18 cellular contexts compared by ENCODE assay signal in the genomic region with DNA sequence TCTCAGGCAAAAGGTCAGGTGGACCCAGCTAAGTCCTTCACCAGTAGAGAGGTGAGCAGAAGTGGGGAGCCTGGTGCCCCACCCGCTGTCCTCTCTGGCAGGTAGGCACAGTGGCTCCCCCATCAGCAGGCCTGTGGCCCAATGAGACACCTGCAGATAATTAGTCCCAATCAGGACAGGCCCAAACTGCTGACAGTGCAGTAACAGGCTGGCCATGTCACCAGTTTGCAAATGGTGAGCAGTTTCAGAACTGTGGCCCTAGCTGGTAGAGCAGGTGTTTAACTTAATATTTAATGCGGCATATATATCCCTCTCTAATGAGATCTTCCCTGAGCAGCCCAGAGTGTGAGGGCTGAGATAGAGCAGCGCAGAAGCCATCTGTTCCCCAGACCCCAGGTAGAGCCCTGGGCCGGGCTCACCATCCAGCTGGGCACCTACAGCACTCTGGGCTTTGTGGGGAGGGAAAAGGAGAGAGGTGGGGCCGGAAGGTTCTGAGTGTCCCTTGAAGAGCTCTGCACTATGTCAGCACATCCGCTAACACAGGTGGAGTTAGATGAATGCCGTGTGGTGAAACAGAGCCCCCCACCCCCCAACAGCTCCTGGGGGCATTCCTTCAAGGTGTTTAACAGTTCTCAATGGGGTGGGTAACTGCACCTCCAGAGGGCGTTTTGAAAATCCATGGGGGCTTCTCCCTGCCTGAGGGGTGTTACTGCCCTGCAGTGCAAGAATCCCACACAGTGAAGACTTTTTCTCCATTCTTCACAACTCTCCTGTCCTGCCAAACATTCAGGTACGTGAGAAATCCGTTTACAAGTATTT.
DNase-seq lines count a peak whose midpoint lies in the region; ATAC-seq, FAIRE-seq and TF ChIP-seq lines count a peak whose summit lies in the region.
"Had no signal": no experiment of that assay in that cellular context is flagged by ENCODE, and none has a peak within 500 bp of the region (broad histone marks: within the 10 kb centered on the region; RNA-seq: fewer than 3 reads in every experiment).

No MANE protein-coding gene starts in this region.

- ATAC-seq in HG02981 (IDR thresholded peaks at IDR 0.05; ENCODE audit: unreplicated experiment): no peak
- ATAC-seq in HG03039 (IDR thresholded peaks at IDR 0.05; ENCODE audit: unreplicated experiment): no peak
- ATAC-seq: CD8-positive, alpha-beta T cell; lower lobe of right lung had no signal

- peak overlapping the region; percentile 28 for H3K18ac ChIP-seq in neuronal stem cell (ENCODE audit: low read length)

- no peaks in the 10 kb centered on the region for H4K20me1 ChIP-seq in KMS-11 (ENCODE audit: insufficient read depth)
- no peaks in the 10 kb centered on the region for H4K20me1 ChIP-seq in astrocyte (ENCODE audit: insufficient read depth, low read length)

- H3K4me1 ChIP-seq in KMS-11 (ENCODE audit: low read depth, poor library complexity, severe bottlenecking) (peaks cover 25% of the 10 kb centered on the region), astrocyte (ENCODE audit: insufficient read depth, low read length) (no peaks in the 10 kb centered on the region), neuronal stem cell (ENCODE audit: control insufficient read depth in 2 of 2, insufficient read depth in 1 of 2, low read depth in 1 of 2, low read length in 2 of 2) (no peaks in the 10 kb centered on the region)
- H3K4me1 ChIP-seq: lower lobe of right lung, tibial artery had no signal

- H2BK12ac ChIP-seq in neuronal stem cell (ENCODE audit: low read length): no peak overlapping the region

- H3K4me3 ChIP-seq in KMS-11 (IDR thresholded peaks at IDR 0.05; ENCODE audit: insufficient read depth, low read depth, low read length) (no peak overlapping the region), astrocyte (ENCODE audit: insufficient read depth, low read depth, low read length) (no peak overlapping the region), neuronal stem cell (ENCODE audit: low read length in 2 of 2) (no peak overlapping the region)
- H3K4me3 ChIP-seq: dorsolateral prefrontal cortex, lower lobe of right lung, tibial artery had no signal

- peaks cover 8% of the 10 kb centered on the region for H3K9me3 Mint-ChIP-seq in astrocyte (ENCODE audit: unreplicated experiment)
- H3K9me3 Mint-ChIP-seq: CD8-positive, alpha-beta T cell had no signal

- no peaks in the 10 kb centered on the region for H3K4me1 Mint-ChIP-seq in astrocyte (ENCODE audit: low read depth, unreplicated experiment)
- H3K4me1 Mint-ChIP-seq: nephron had no signal

- POLR2A ChIA-PET in GM10248 (lab: Yijun Ruan, JAX): no interaction called here

- H3K27ac Mint-ChIP-seq in astrocyte (ENCODE audit: unreplicated experiment): no peak overlapping the region
- H3K27ac Mint-ChIP-seq: CD8-positive, alpha-beta T cell; nephron had no signal

- WGBS in neuronal stem cell (ENCODE audit: extremely low coverage in 2 of 2, insufficient read length in 2 of 2, insufficient replicate concordance in 1 of 2), 2 donors: no CpG with 5 or more reads among the region's 10 CpGs

- no peak for FAIRE-seq in astrocyte (lab: Jason Lieb, UNC)
- FAIRE-seq: H54 had no signal

- H4K8ac ChIP-seq in neuronal stem cell (ENCODE audit: low read depth, low read length): no peak overlapping the region

- H3K27ac ChIP-seq in KMS-11 (peak overlapping the region; percentile 8; the same call in 1 of the 2 replicates), astrocyte (ENCODE audit: low read depth, low read length) (no peak overlapping the region), neuronal stem cell (replicated peaks; ENCODE audit: low read length) (no peak overlapping the region)
- H3K27ac ChIP-seq: dorsolateral prefrontal cortex, lower lobe of right lung, tibial artery had no signal

- peak overlapping the region; percentile 6 for H2AK5ac ChIP-seq in neuronal stem cell (ENCODE audit: low read depth, low read length)

- H3K27me3 ChIP-seq in KMS-11 (ENCODE audit: insufficient read depth, low read depth) (no peaks in the 10 kb centered on the region), astrocyte (ENCODE audit: insufficient read depth, low read length) (peaks cover 46% of the 10 kb centered on the region), neuronal stem cell (ENCODE audit: control insufficient read depth in 3 of 3, insufficient read depth in 3 of 3, low read depth in 1 of 3, low read length in 3 of 3) (no peaks in the 10 kb centered on the region)

- peak overlapping the region; percentile 40; the same call in 1 of the 2 replicates for H3K4me2 ChIP-seq in KMS-11
- no peak overlapping the region for H3K4me2 ChIP-seq in astrocyte (ENCODE audit: low read length)
- no peak overlapping the region for H3K4me2 ChIP-seq in neuronal stem cell (ENCODE audit: insufficient read depth, low read length, poor library complexity, severe bottlenecking)

- no peaks in the 10 kb centered on the region for H3K79me1 ChIP-seq in neuronal stem cell (ENCODE audit: low read depth, low read length)

- no peak overlapping the region for H2BK120ac ChIP-seq in neuronal stem cell (ENCODE audit: low read depth, low read length)

- H3K9me3 ChIP-seq in astrocyte (ENCODE audit: insufficient read depth, low read depth, low read length): no peaks in the 10 kb centered on the region
- H3K9me3 ChIP-seq in neuronal stem cell (replicated peaks in 1 of 2; ENCODE audit: control insufficient read depth in 2 of 2, insufficient read depth in 1 of 2, low read depth in 1 of 2, low read length in 2 of 2): no peaks in the 10 kb centered on the region

- H3K36me3 Mint-ChIP-seq in astrocyte (ENCODE audit: low read depth, unreplicated experiment): no peaks in the 10 kb centered on the region
- H3K36me3 Mint-ChIP-seq: CD8-positive, alpha-beta T cell had no signal

- H2AFZ ChIP-seq in KMS-11 (ENCODE audit: low read depth) (no peak overlapping the region), astrocyte (ENCODE audit: low read depth, low read length) (no peak overlapping the region), neuronal stem cell (ENCODE audit: low read length) (no peak overlapping the region)

- no peaks in the 10 kb centered on the region for H3K79me2 ChIP-seq in KMS-11 (ENCODE audit: insufficient read depth, low read depth)
- no peaks in the 10 kb centered on the region for H3K79me2 ChIP-seq in astrocyte (ENCODE audit: insufficient read depth, low read length)

- no peak overlapping the region for H3K9ac ChIP-seq in KMS-11
- H3K9ac ChIP-seq in astrocyte (ENCODE audit: low read length): no peak overlapping the region
- no peak overlapping the region for H3K9ac ChIP-seq in neuronal stem cell (ENCODE audit: low read depth, low read length, poor library complexity)

- TF ChIP-seq CTCF in GM10248 (IDR thresholded peaks at IDR 0.05; ENCODE audit: control extremely low read depth, extremely low read depth, low read depth, missing control alignments): peak; percentile 19
- peak; percentile 39 for TF ChIP-seq CTCF in KMS-11 (conservative IDR thresholded peaks at IDR 0.05; ENCODE audit: low read depth, low read length)
- peak; percentile 9 for TF ChIP-seq CTCF in astrocyte (IDR thresholded peaks at IDR 0.05; ENCODE audit: insufficient read depth, low read depth, low read length)

- H3K4me3 Mint-ChIP-seq in astrocyte (ENCODE audit: unreplicated experiment): no peak overlapping the region
- H3K4me3 Mint-ChIP-seq: CD8-positive, alpha-beta T cell; nephron had no signal

- peak overlapping the region; percentile 0 for H2BK5ac ChIP-seq in neuronal stem cell (ENCODE audit: low read length)

- CTCF ChIA-PET in GM10248 (lab: Yijun Ruan, JAX): interaction anchor here (0.9 to 2.0 kb wide), 11 partner anchors 10 to 397 kb away, joined by 3 to 7 read pairs (median 4); no protein-coding TSS in a partner anchor

- no peak overlapping the region for H3K23ac ChIP-seq in neuronal stem cell (ENCODE audit: low read depth, low read length, poor library complexity)

- DNase-seq in GM10248 (ENCODE audit: extremely low spot score) (no peak), astrocyte (ENCODE audit: low read depth) (no peak), neuronal stem cell (ENCODE audit: low spot score) (no peak), activated gamma-delta T cell treated with Interleukin-2 at 50 U/mL for 16 hours (no peak)
- DNase-seq: activated CD4-positive, CD25-positive, alpha-beta regulatory T cell; activated gamma-delta T cell; CD8-positive, alpha-beta T cell; dorsolateral prefrontal cortex; lower lobe of right lung; NCI-H2107; retina; stimulated activated CD4-positive, alpha-beta T cell treated with anti-CD3 and anti-CD28 coated beads, Interleukin-2, amount 100 ng/mL, for 48 hours; tibial artery had no signal

- H3K36me3 ChIP-seq in KMS-11 (ENCODE audit: insufficient read depth) (no peaks in the 10 kb centered on the region), astrocyte (ENCODE audit: insufficient read depth, low read length) (no peaks in the 10 kb centered on the region), neuronal stem cell (replicated peaks in 1 of 2; ENCODE audit: control insufficient read depth in 2 of 2, insufficient read depth in 2 of 2, low read length in 2 of 2) (no peaks in the 10 kb centered on the region)
- H3K36me3 ChIP-seq: lower lobe of right lung, tibial artery had no signal

- H2BK15ac ChIP-seq in neuronal stem cell (ENCODE audit: low read length): no peak overlapping the region

- H4K91ac ChIP-seq in neuronal stem cell (ENCODE audit: low read depth, low read length, poor library complexity): no peak overlapping the region

- no peak overlapping the region for H3K4ac ChIP-seq in neuronal stem cell (ENCODE audit: low read length)

- no peak overlapping the region for H3K14ac ChIP-seq in neuronal stem cell (ENCODE audit: low read length)

- peaks cover 48% of the 10 kb centered on the region for H3K27me3 Mint-ChIP-seq in astrocyte (ENCODE audit: low read depth, unreplicated experiment)
